1 cellular context compared by ENCODE assay signal in the genomic region with DNA sequence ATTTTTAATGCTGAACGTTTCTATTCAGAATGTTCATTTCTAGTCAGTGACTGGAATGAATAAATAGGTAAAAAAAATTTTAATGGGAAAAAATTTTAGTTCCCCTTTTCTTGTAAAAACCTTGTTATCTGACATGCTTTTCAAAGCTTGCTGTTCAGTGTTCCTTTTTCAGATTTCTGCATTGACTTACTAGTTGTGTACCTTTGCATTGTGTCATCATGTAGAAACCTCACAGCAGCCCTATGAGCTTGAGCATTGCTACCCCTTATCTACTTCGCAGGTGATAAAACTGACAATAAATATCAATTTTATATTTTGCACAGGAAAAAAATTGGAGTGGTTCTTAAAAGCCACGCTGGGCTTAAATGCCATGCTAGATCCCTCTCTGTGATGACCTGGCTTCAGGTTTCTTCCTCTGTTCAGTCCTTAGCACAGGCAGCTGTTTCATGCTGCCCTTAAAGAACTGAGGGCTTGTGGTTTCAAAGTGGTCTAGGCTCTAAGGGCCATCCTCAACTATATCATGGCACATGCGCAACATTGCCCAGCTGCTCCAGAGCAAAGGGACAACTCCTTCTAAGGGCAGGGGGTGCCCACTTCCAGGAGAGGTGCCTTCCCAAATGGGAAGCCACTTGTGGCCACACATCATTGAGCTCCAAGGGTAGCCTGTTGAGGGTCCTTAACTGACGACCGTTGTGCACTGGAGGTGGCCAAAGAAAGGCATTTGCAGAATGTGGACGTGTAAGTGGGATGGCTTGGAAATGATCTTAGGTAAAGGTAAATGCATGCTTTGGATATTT.
TF ChIP-seq lines count a peak whose summit lies in the region.

No MANE protein-coding gene starts in this region.

TF ChIP-seq in GM12878, 131 proteins besides CTCF, POLR2A, EP300 and RAD21 (continued from another document):
- TF ChIP-seq RUNX3 (IDR thresholded peaks at IDR 0.05; ENCODE audit: low read length): peak; percentile 75
- TF ChIP-seq CREB1 (IDR thresholded peaks at IDR 0.05; ENCODE audit: low read depth): no peak
- TF ChIP-seq POU2F2 (IDR thresholded peaks at IDR 0.05; ENCODE audit: borderline replicate concordance, low read depth, low read length): no peak; the same call in 1 of the 3 replicates
- no peak; the same call in none of the 2 replicates for TF ChIP-seq ZBTB11 (CRISPR knock-in tag; IDR thresholded peaks at IDR 0.05)
- TF ChIP-seq CBFB (IDR thresholded peaks at IDR 0.05; ENCODE audit: low read depth): no peak
- TF ChIP-seq, protein P1, sequence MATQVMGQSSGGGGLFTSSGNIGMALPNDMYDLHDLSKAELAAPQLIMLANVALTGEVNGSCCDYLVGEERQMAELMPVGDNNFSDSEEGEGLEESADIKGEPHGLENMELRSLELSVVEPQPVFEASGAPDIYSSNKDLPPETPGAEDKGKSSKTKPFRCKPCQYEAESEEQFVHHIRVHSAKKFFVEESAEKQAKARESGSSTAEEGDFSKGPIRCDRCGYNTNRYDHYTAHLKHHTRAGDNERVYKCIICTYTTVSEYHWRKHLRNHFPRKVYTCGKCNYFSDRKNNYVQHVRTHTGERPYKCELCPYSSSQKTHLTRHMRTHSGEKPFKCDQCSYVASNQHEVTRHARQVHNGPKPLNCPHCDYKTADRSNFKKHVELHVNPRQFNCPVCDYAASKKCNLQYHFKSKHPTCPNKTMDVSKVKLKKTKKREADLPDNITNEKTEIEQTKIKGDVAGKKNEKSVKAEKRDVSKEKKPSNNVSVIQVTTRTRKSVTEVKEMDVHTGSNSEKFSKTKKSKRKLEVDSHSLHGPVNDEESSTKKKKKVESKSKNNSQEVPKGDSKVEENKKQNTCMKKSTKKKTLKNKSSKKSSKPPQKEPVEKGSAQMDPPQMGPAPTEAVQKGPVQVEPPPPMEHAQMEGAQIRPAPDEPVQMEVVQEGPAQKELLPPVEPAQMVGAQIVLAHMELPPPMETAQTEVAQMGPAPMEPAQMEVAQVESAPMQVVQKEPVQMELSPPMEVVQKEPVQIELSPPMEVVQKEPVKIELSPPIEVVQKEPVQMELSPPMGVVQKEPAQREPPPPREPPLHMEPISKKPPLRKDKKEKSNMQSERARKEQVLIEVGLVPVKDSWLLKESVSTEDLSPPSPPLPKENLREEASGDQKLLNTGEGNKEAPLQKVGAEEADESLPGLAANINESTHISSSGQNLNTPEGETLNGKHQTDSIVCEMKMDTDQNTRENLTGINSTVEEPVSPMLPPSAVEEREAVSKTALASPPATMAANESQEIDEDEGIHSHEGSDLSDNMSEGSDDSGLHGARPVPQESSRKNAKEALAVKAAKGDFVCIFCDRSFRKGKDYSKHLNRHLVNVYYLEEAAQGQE (IDR thresholded peaks at IDR 0.05; ENCODE audit: low read depth, low read length): no peak
